8 cellular contexts compared by ENCODE assay signal in the genomic region with DNA sequence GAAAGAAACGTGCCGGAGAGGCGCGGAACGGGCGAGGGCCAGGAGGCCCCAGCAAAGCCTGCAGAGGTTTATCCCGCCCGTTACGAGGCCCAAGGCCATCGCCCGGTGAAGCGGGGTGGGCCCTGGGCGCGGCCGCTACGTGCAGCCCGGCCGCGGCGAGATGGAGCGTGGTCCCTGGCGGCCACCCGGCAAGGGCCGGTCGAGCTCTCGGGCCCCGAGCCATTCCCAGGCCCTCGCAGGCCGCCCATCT. TPM values are rescaled to one million over a fixed set of nuclear protein-coding genes. Genes with fewer than 3 reads are reported as not detected.
A peak's percentile ranks its signal among the peaks of the same experiment; 100 is the strongest.
DNase-seq lines count a peak whose midpoint lies in the region; ATAC-seq and TF ChIP-seq lines count a peak whose summit lies in the region.

No MANE protein-coding gene starts in this region.

- no peaks in the 10 kb centered on the region for H3K27me3 Mint-ChIP-seq in MCF 10A (ENCODE audit: insufficient read depth, unreplicated experiment)

- WGBS in heart left ventricle, 4 donors = 0 to 1% (median 0%) methylated on average over 27 to 29 of the region's 29 CpGs
- WGBS in mesodermal cell (ENCODE audit: insufficient coverage in 2 of 2), 2 experiments = 0 to 1% methylated on average over 23 to 29 of the region's 29 CpGs
- under 1% methylated on average over 29 of the region's 29 CpGs for WGBS in urinary bladder

- H3K4me3 ChIP-seq in heart left ventricle = peak overlapping the region; percentile 73 to 99 (median 89)
- H3K4me3 ChIP-seq in mesodermal cell (ENCODE audit: extremely low read depth, insufficient read depth, low read length, poor library complexity, severe bottlenecking) = peak overlapping the region; percentile 96
- peak overlapping the region; percentile 71 for H3K4me3 ChIP-seq in urinary bladder (ENCODE audit: low read depth, low read length)

- CTCF ChIA-PET in MCF 10A (lab: Yijun Ruan, JAX) = interaction anchor here (0.7 to 1.3 kb wide), 4 partner anchors 10 to 30 kb away, joined by 3 to 5 read pairs (median 4); no protein-coding TSS in a partner anchor

- no peak for TF ChIP-seq POLR2A in heart left ventricle (IDR thresholded peaks at IDR 0.05)

- H3K27me3 ChIP-seq in heart left ventricle = no peaks in the 10 kb centered on the region

- H3K27ac ChIP-seq in heart left ventricle = peak overlapping the region; percentile 95 to 100 (median 99)
- H3K27ac ChIP-seq in mesodermal cell (ENCODE audit: low read depth, low read length, severe bottlenecking) = peak overlapping the region; percentile 82
- H3K27ac ChIP-seq in urinary bladder (ENCODE audit: low read depth) = peak overlapping the region; percentile 95

- DNase-seq in heart left ventricle = no peak
- DNase-seq in cardiac septum (ENCODE audit: low spot score) = no peak
- DNase-seq in MCF 10A (ENCODE audit: unreplicated experiment) = no peak
- no peak for DNase-seq in NCI-H1930 (lab: John Stamatoyannopoulos, UW)
- no peak for DNase-seq in G401 (ENCODE audit: low spot score)
- no peak for DNase-seq in NCI-H1694 treated with DMSO at 0.1 percent for 48 hours (lab: John Stamatoyannopoulos, UW)

- peak in 1 of 12 donors; percentile 21 for TF ChIP-seq CTCF in heart left ventricle (IDR thresholded peaks at IDR 0.05)
- TF ChIP-seq CTCF in MCF 10A (IDR thresholded peaks at IDR 0.05; ENCODE audit: unreplicated experiment) = no peak

- no peaks in the 10 kb centered on the region for H3K9me3 Mint-ChIP-seq in MCF 10A (ENCODE audit: unreplicated experiment)

- H3K36me3 ChIP-seq in heart left ventricle (peaks cover 0 to 6% (median 0%) of the 10 kb centered on the region in 9 donors), mesodermal cell (ENCODE audit: control insufficient read depth, insufficient read depth, low read length) (peaks cover 21% of the 10 kb centered on the region), urinary bladder (ENCODE audit: insufficient read depth) (no peaks in the 10 kb centered on the region)

- H3K4me3 Mint-ChIP-seq in MCF 10A (ENCODE audit: unreplicated experiment) = peak overlapping the region; percentile 89

- H3K27ac Mint-ChIP-seq in MCF 10A (ENCODE audit: low read depth, unreplicated experiment) = peak overlapping the region; percentile 81

- peaks cover 4 to 61% (median 50%) of the 10 kb centered on the region in 12 donors for H3K4me1 ChIP-seq in heart left ventricle
- peaks cover 34% of the 10 kb centered on the region for H3K4me1 ChIP-seq in mesodermal cell (ENCODE audit: control insufficient read depth, insufficient read depth, low read length, poor library complexity, severe bottlenecking)
- no peaks in the 10 kb centered on the region for H3K4me1 ChIP-seq in urinary bladder (ENCODE audit: insufficient read depth)

- in situ Hi-C loops in G401 (cut with HindIII; ENCODE audit: low sequenced_read_pairs) = no loop called here

- no peak for ATAC-seq in heart left ventricle

- intact Hi-C loops in heart left ventricle (cut with DNase I) (loop anchor here in 6 of 10 donors (2.0 to 5.0 kb wide), 5 partner anchors 27 to 43 kb away; partner anchors contain the start of genes PARP6 (in 5 of the 6) and GRAMD2A (in 1 of the 6)), cardiac septum (cut with DNase I) (loop anchor here (1.0 to 5.0 kb wide), 2 partner anchors 27 to 113 kb away; partner anchors contain the start of genes MYO9A and SENP8), MCF 10A (cut with micrococcal nuclease) (loop anchor here (1.0 kb wide), 2 partner anchors 27 to 42 kb away; partner anchors contain the start of gene PARP6)

- POLR2A ChIA-PET in MCF 10A (lab: Yijun Ruan, JAX) = interaction anchor here (0.6 to 7.8 kb wide), 20 partner anchors 8 to 995 kb away, joined by 3 to 424 read pairs (median 12); partner anchors contain the start of genes ARIH1, GRAMD2A and HEXA

- H3K9me3 ChIP-seq in heart left ventricle = no peaks in the 10 kb centered on the region
- H3K9me3 ChIP-seq in mesodermal cell (ENCODE audit: control insufficient read depth, low read length) = no peaks in the 10 kb centered on the region

- H3K36me3 Mint-ChIP-seq in MCF 10A (ENCODE audit: insufficient read depth, unreplicated experiment) = peaks cover 33% of the 10 kb centered on the region

- BruUV-seq in MCF 10A (replicated peaks; lab: Mats Ljungman, UMichigan) = no TSS peak

- H3K4me1 Mint-ChIP-seq in MCF 10A (ENCODE audit: insufficient read depth, unreplicated experiment) = peaks cover 32% of the 10 kb centered on the region

RNA-seq across cellular contexts. Expression of gene PKM, which starts 1.1 kb away (rescaled TPM):
- total RNA-seq in heart left ventricle = 1,000 to 10,000 TPM in 4 of 9 donors, 100 to 1,000 TPM in 5; 648 to 1,279 (median 923) TPM
- polyA plus RNA-seq in heart left ventricle = 100 to 1,000 TPM; 602 to 887 TPM
- 984 TPM for total RNA-seq in cardiac septum
- total RNA-seq in MCF 10A (2022) = 612 and 828 TPM in 2 replicates
- polyA plus RNA-seq in mesodermal cell (2013, experiment 1 of 2) = 1,291 TPM
- 1,080 TPM for polyA plus RNA-seq in mesodermal cell (2013, experiment 2 of 2)
- total RNA-seq in urinary bladder = 230 TPM
- 524 TPM for polyA plus RNA-seq in urinary bladder
- total RNA-seq in G401 (2014; rRNA removed; shearing (Covaris generic)) = 1,858 and 2,103 TPM in 2 replicates

RNA-seq across cellular contexts. Expression of gene GRAMD2A, which starts 32.3 kb away (rescaled TPM):
- total RNA-seq in heart left ventricle (under 1 TPM in 1 of 9 donors, not detected in 8; 0.45 TPM), cardiac septum (not detected), MCF 10A (2022) (0.42 and 0.93 TPM in 2 replicates), urinary bladder (0.74 TPM)
- polyA plus RNA-seq in heart left ventricle (under 1 TPM in 1 of 2 donors, not detected in 1; 0.03 TPM), urinary bladder (0.19 TPM)
- not detected for polyA plus RNA-seq in mesodermal cell (2013, experiment 1 of 2)
- polyA plus RNA-seq in mesodermal cell (2013, experiment 2 of 2) = 0.66 TPM
- not detected in 2 replicates for total RNA-seq in G401 (2014; rRNA removed; shearing (Covaris generic))

RNA-seq across cellular contexts. Expression of gene PARP6, which starts 42.5 kb away (rescaled TPM):
- 10 to 100 TPM; 25.6 to 50.3 (median 34.5) TPM for total RNA-seq in heart left ventricle
- polyA plus RNA-seq in heart left ventricle = 10 to 100 TPM; 28.3 to 52.5 TPM
- 34.6 TPM for total RNA-seq in cardiac septum
- total RNA-seq in MCF 10A (2022) = 117 TPM in 2 replicates
- 39.9 TPM for polyA plus RNA-seq in mesodermal cell (2013, experiment 1 of 2)
- 34.5 TPM for polyA plus RNA-seq in mesodermal cell (2013, experiment 2 of 2)
- total RNA-seq in urinary bladder = 33.7 TPM
- 41.6 TPM for polyA plus RNA-seq in urinary bladder
- 14.6 and 30.4 TPM in 2 replicates for total RNA-seq in G401 (2014; rRNA removed; shearing (Covaris generic))
